Comparison of ENCODE assay signal across 8 cellular contexts in the genomic region with DNA sequence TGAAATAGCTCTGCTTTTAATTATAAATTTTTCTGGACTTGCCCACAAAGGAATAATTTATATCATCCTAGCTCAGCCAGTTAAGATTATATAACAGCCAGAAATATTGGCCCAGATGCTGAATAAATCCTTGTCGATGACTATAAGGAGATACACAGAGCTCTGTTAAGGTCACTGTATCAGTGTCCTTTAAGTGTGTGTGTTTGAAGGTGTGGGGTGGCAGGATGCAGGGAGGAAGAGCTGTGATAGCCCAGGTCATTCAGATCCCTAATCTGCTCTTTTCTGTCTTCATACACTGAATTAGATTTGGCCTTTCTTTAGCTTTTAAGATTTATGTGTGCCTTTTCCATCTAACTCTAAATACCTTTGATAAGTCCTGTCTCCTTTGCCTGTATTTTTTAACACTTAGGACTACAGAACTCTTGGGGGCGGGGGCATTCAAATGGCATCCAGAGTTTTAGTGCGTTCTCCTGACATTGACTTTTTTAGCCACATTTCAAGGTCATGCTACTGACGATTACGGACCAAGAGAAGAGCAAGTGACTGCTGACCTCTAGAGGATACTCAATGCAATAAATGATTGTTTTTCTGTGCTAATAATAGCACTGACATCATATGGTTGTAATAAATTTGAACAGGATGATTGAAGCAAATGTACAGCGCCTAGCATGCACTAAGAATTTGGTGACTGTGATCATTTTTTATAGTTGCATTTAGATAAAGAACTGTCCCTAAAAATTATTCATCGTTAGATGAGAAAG.
A peak's percentile ranks its signal among the peaks of the same experiment; 100 is the strongest.
DNase-seq lines count a peak whose midpoint lies in the region; ATAC-seq, FAIRE-seq and TF ChIP-seq lines count a peak whose summit lies in the region.

No MANE protein-coding gene starts in this region.

- BruUV-seq in GM12878 (replicated peaks; lab: Mats Ljungman, UMichigan): no TSS peak

- no peak overlapping the region for H2AFZ ChIP-seq in GM12878 (ENCODE audit: control insufficient read depth, low read depth, low read length)

- in situ Hi-C loops in GM12878 (cut with MboI): no loop called here

- SMC1A ChIA-PET in GM12878 (lab: Charles Lee; ENCODE audit: uncharacterized antibody, unreplicated experiment): interaction anchor here (0.7 to 3.5 kb wide), 33 partner anchors 8 to 700 kb away, joined by 3 to 19 read pairs (median 4); no protein-coding TSS in a partner anchor

- H3K36me3 ChIP-seq in GM12878 (ENCODE audit: control insufficient read depth in 2 of 2, insufficient read depth in 2 of 2, low read length in 1 of 2) (no peaks in the 10 kb centered on the region), kidney (ENCODE audit: control insufficient read depth in 1 of 2, insufficient read depth in 2 of 2, low read length in 2 of 2) (no peaks in the 10 kb centered on the region)

- DNase-seq in HEK293T (ENCODE audit: extremely low spot score): peak; percentile 62
- peak; percentile 32 for DNase-seq in NB4 (ENCODE audit: low read depth)
- DNase-seq in GM12878 (ENCODE audit: low read depth, low spot score): no peak
- DNase-seq in kidney: no peak
- no peak for DNase-seq in mesenteric fat pad (ENCODE audit: low spot score)
- no peak for DNase-seq in activated gamma-delta T cell treated with Interleukin-2 at 50 U/mL for 16 hours
- no peak for DNase-seq in activated CD4-positive, alpha-beta T cell treated with anti-CD3 and anti-CD28 coated beads for 1 hour

- no peak overlapping the region for H3K9ac ChIP-seq in GM12878 (ENCODE audit: control insufficient read depth, insufficient read depth, low read length)
- H3K9ac ChIP-seq in kidney (ENCODE audit: low read length in 2 of 2): peak overlapping the region in 1 of 2 donors; percentile 28

- H3K4me1 ChIP-seq in GM12878 (ENCODE audit: control insufficient read depth, insufficient read depth, low read length): no peaks in the 10 kb centered on the region
- peaks cover 3 to 4% of the 10 kb centered on the region in 2 donors for H3K4me1 ChIP-seq in kidney (ENCODE audit: control insufficient read depth in 1 of 2, insufficient read depth in 1 of 2, low read depth in 1 of 2, low read length in 2 of 2)

- WGBS in GM12878 (ENCODE audit: insufficient coverage, insufficient replicate concordance, low lambda C conversion rate, missing lambda C conversion rate): 20% methylated on average over 7 of the region's 7 CpGs

- H3K27me3 ChIP-seq in GM12878 (replicated peaks in 1 of 2; ENCODE audit: control insufficient read depth in 2 of 2, insufficient read depth in 2 of 2, low read length in 1 of 2): no peaks in the 10 kb centered on the region

- ATAC-seq in GM18505 (IDR thresholded peaks at IDR 0.05; ENCODE audit: unreplicated experiment): peak; percentile 71
- ATAC-seq in GM12878: peak; percentile 91

- CTCF ChIA-PET in HEK293T (lab: Yijun Ruan, JAX) (interaction anchor here (0.5 to 0.8 kb wide), 4 partner anchors 465 to 1085 kb away, joined by 3 to 4 read pairs (median 4); no protein-coding TSS in a partner anchor), GM12878 (lab: Yijun Ruan, JAX) (interaction anchor here (0.7 to 4.2 kb wide), 40 partner anchors 9 to 464 kb away, joined by 3 to 40 read pairs (median 4); no protein-coding TSS in a partner anchor)

- H3K9me3 ChIP-seq in GM12878 (replicated peaks; ENCODE audit: control insufficient read depth, insufficient read depth, low read length) (no peaks in the 10 kb centered on the region), kidney (ENCODE audit: control insufficient read depth in 1 of 2, low read length in 2 of 2) (no peaks in the 10 kb centered on the region)

- TF ChIP-seq RAD21 in GM12878 (IDR thresholded peaks at IDR 0.05; ENCODE audit: insufficient read depth, low read depth, low read length): peak; percentile 68

- H4K20me1 ChIP-seq in GM12878 (ENCODE audit: control insufficient read depth, insufficient read depth): no peaks in the 10 kb centered on the region

- H3K4me3 ChIP-seq in NB4 (ENCODE audit: low read depth, low read length) (no peak overlapping the region), GM12878 (no peak overlapping the region), kidney (ENCODE audit: low read length in 2 of 2) (peak overlapping the region in 1 of 2 donors; percentile 20)

- RAD21 ChIA-PET in GM12878 (lab: Charles Lee; ENCODE audit: unreplicated experiment): interaction anchor here (0.6 to 3.7 kb wide), 24 partner anchors 10 to 665 kb away, joined by 3 to 20 read pairs (median 3); no protein-coding TSS in a partner anchor

- H3K4me2 ChIP-seq in GM12878 (ENCODE audit: control insufficient read depth, insufficient read depth): no peak overlapping the region

- FAIRE-seq in GM12878 (lab: Jason Lieb, UNC): peak; percentile 73
- FAIRE-seq in kidney (lab: Jason Lieb, UNC): peak; percentile 41

- TF ChIP-seq CTCF in NB4 (IDR thresholded peaks at IDR 0.05; ENCODE audit: low read depth, low read length) (no peak), GM12878 (IDR thresholded peaks at IDR 0.05 in 2 of 3, conservative IDR thresholded peaks at IDR 0.05 in 1 of 3; ENCODE audit: control insufficient read depth in 2 of 3, extremely low read depth in 1 of 3, insufficient read depth in 1 of 3, low read depth in 3 of 3, low read length in 3 of 3) (peak; percentile 50 to 77 (median 52); a peak in 5 of 6 replicates), kidney (IDR thresholded peaks at IDR 0.05; ENCODE audit: borderline replicate concordance, extremely low read depth, insufficient read depth) (peak; percentile 47)

- intact Hi-C loops in GM12878 (cut with micrococcal nuclease; ENCODE audit: unreplicated experiment): loop anchor here (2.0 to 10.0 kb wide), 3 partner anchors 75 to 458 kb away; no protein-coding TSS in a partner anchor
- intact Hi-C loops in kidney (cut with DNase I): no loop called here

- POLR2A ChIA-PET in HEK293T (lab: Yijun Ruan, JAX): no interaction called here
- POLR2A ChIA-PET in GM12878 (lab: Charles Lee): interaction anchor here (0.5 to 0.7 kb wide), 3 partner anchors 73 to 553 kb away, joined by 3 to 4 read pairs (median 3); no protein-coding TSS in a partner anchor

- no peak for TF ChIP-seq EP300 in GM12878 (IDR thresholded peaks at IDR 0.05; ENCODE audit: borderline replicate concordance in 1 of 2, control insufficient read depth in 1 of 2, low read depth in 2 of 2, low read length in 2 of 2)

- H3K79me2 ChIP-seq in GM12878 (ENCODE audit: control insufficient read depth, insufficient read depth, low read length): no peaks in the 10 kb centered on the region

- H3K27ac ChIP-seq in GM12878 (ENCODE audit: control insufficient read depth, insufficient read depth) (no peak overlapping the region), kidney (ENCODE audit: low read depth in 2 of 2, low read length in 2 of 2) (peak overlapping the region in 1 of 2 donors; percentile 20)

- TF ChIP-seq POLR2A in GM18505 (IDR thresholded peaks at IDR 0.05; ENCODE audit: borderline replicate concordance, extremely low read depth, insufficient read depth, insufficient read length) (no peak), NB4 (IDR thresholded peaks at IDR 0.05; ENCODE audit: extremely low read depth, insufficient read length) (no peak), GM12878 (IDR thresholded peaks at IDR 0.05; ENCODE audit: low read depth, low read length) (no peak)

TF ChIP-seq in HEK293T, 16 proteins besides CTCF, POLR2A, EP300 and RAD21:
- TF ChIP-seq, protein P1, sequence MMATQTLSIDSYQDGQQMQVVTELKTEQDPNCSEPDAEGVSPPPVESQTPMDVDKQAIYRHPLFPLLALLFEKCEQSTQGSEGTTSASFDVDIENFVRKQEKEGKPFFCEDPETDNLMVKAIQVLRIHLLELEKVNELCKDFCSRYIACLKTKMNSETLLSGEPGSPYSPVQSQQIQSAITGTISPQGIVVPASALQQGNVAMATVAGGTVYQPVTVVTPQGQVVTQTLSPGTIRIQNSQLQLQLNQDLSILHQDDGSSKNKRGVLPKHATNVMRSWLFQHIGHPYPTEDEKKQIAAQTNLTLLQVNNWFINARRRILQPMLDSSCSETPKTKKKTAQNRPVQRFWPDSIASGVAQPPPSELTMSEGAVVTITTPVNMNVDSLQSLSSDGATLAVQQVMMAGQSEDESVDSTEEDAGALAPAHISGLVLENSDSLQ (IDR thresholded peaks at IDR 0.05): peak; percentile 67
- TF ChIP-seq SUZ12 (IDR thresholded peaks at IDR 0.05) (no peak), CTBP1 (IDR thresholded peaks at IDR 0.05; ENCODE audit: borderline replicate concordance) (0 out of 2 replicates have a peak, but pooled peaks have one; percentile 46)

TF ChIP-seq in GM12878, 131 proteins besides CTCF, POLR2A, EP300 and RAD21 (continues in another document):
- TF ChIP-seq, protein P2, sequence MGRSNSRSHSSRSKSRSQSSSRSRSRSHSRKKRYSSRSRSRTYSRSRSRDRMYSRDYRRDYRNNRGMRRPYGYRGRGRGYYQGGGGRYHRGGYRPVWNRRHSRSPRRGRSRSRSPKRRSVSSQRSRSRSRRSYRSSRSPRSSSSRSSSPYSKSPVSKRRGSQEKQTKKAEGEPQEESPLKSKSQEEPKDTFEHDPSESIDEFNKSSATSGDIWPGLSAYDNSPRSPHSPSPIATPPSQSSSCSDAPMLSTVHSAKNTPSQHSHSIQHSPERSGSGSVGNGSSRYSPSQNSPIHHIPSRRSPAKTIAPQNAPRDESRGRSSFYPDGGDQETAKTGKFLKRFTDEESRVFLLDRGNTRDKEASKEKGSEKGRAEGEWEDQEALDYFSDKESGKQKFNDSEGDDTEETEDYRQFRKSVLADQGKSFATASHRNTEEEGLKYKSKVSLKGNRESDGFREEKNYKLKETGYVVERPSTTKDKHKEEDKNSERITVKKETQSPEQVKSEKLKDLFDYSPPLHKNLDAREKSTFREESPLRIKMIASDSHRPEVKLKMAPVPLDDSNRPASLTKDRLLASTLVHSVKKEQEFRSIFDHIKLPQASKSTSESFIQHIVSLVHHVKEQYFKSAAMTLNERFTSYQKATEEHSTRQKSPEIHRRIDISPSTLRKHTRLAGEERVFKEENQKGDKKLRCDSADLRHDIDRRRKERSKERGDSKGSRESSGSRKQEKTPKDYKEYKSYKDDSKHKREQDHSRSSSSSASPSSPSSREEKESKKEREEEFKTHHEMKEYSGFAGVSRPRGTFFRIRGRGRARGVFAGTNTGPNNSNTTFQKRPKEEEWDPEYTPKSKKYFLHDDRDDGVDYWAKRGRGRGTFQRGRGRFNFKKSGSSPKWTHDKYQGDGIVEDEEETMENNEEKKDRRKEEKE (IDR thresholded peaks at IDR 0.05): 0 out of 2 replicates have a peak, but pooled peaks have one; percentile 33
- TF ChIP-seq MEF2B (IDR thresholded peaks at IDR 0.05; ENCODE audit: partially characterized antibody, poor library complexity, severe bottlenecking) (peak; percentile 69), NR2F1 (conservative IDR thresholded peaks at IDR 0.05) (0 out of 2 replicates have a peak, but pooled peaks have one; percentile 39), CREB1 (IDR thresholded peaks at IDR 0.05; ENCODE audit: low read depth) (no peak), ESRRA (IDR thresholded peaks at IDR 0.05; ENCODE audit: low read length) (peak; percentile 99), SMARCA5 (IDR thresholded peaks at IDR 0.05) (peak; percentile 73; the same call in 1 of the 2 replicates), MTA2 (IDR thresholded peaks at IDR 0.05; ENCODE audit: low read depth) (peak; percentile 26; the same call in 1 of the 2 replicates), ZNF24 (IDR thresholded peaks at IDR 0.05) (0 out of 2 replicates have a peak, but pooled peaks have one; percentile 25), CBX3 (IDR thresholded peaks at IDR 0.05; ENCODE audit: borderline replicate concordance, low read depth) (no peak)

Comparison
In these comparisons a context has a peak if more than half of its experiments do, and no peak if none do; other contexts are left out.
1. DNase-seq: peak in HEK293T (single experiment) and NB4 (single experiment); none in GM12878 (single experiment), kidney (single experiment), mesenteric fat pad (single experiment), activated gamma-delta T cell treated with Interleukin-2 at 50 U/mL for 16 hours (single experiment) and activated CD4-positive, alpha-beta T cell treated with anti-CD3 and anti-CD28 coated beads for 1 hour (single experiment).